In the genomic region with DNA sequence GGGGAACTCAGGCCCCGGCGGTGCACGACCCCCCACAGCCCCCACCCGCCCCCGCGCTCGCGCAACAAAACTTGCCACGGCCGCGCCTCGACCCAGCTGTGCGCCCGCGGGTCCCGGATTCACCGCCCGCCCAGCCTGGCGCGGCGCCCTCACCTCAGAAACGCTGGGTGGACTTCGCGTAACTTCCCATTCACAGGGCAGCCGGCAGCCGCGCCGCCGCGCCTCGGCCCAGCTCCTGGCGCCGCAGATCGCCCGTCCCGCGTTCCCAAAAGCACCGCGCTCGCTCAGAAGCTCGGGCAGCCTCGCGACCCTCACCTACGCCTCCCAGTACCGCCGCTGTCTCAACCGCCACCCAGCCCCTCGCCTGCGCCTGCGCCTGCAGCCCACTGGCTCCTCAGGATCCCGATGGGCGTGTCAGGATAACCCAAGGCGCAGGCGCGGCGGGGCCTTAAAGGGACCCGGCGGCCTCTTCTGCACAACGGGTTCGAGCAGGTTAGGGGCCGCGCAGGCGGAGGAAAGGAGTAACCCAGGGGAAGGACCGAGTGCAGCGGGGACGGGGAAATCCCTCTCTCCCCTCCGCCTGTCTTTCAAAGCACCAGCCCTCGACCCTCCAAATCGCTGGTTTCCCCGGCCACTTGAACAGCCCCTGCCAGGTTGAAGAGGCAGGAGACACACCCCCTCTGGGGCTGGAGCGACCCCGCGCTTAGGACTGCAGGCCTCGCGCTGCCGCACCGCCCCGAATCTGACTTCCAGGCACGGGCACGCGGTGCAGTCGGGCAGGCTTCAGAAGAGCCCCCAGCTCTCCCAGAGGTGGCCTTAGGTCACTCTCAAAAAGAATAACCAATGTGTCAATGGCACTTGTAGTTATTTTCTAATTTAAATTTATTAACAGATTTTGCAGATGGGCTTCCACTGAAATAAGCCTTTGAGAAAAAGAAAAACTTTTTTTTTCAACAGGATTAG, we compare ENCODE assay signal across 8 cellular contexts. TPM values are rescaled to one million over a fixed set of nuclear protein-coding genes. Genes with fewer than 3 reads are reported as not detected.
DNase-seq lines count a peak whose midpoint lies in the region; ATAC-seq and TF ChIP-seq lines count a peak whose summit lies in the region.

A gene (minus strand): TSS at position 380 of the 963 bp plus-strand sequence.

- intact Hi-C loops in colonic mucosa (cut with DNase I) = no loop called here

- H3K9ac ChIP-seq in colonic mucosa (ENCODE audit: low read depth in 2 of 2, low read length in 2 of 2) = peak within 1 kb of the TSS; percentile 90 to 93

- peaks cover 5% of the 10 kb centered on the region for H3K4me1 ChIP-seq in colonic mucosa

- H3K9me3 ChIP-seq in colonic mucosa = no peaks in the 10 kb centered on the region

- H3K27ac ChIP-seq in colonic mucosa = peak within 1 kb of the TSS; percentile 63

- TF ChIP-seq CTCF in colonic mucosa (IDR thresholded peaks at IDR 0.05) = no peak

- peak within 1 kb of the TSS; percentile 74 for H3K4me3 ChIP-seq in colonic mucosa

- ATAC-seq in HG03439 (IDR thresholded peaks at IDR 0.05; ENCODE audit: unreplicated experiment) = peak; percentile 82

- DNase-seq in AML-193 (lab: John Stamatoyannopoulos, UW) (peak; percentile 96 to 97), GM19240 (ENCODE audit: insufficient read length, low spot score) (peak; percentile 98), NCI-H460 (ENCODE audit: extremely low read depth, low read depth) (peak; percentile 81), colonic mucosa (peak; percentile 100), kidney tubule cell (ENCODE audit: low spot score) (peak; percentile 97)
- peak; percentile 90 to 93 for DNase-seq in activated CD4-positive, alpha-beta T cell treated with anti-CD3 and anti-CD28 coated beads for 4 hours
- peak; percentile 85 to 96 for DNase-seq in stimulated activated CD4-positive, alpha-beta T cell treated with anti-CD3 and anti-CD28 coated beads, Interleukin-15, amount 100 ng/mL, for 48 hours (ENCODE audit: low read depth in 2 of 2)

- H3K27me3 ChIP-seq in colonic mucosa = no peaks in the 10 kb centered on the region

- H3K36me3 ChIP-seq in colonic mucosa = peaks cover 4% of the 10 kb centered on the region

RNA-seq across cellular contexts. Expression of the gene that starts here (rescaled TPM):
- 8.7 and 12.9 TPM in 2 replicates for total RNA-seq in NCI-H460 (2014; rRNA removed; shearing (Covaris generic))
- 4.9 and 7.1 TPM in 2 replicates for polyA plus RNA-seq in NCI-H460 (2014; cell fraction: nucleus; rRNA removed)
- 10 to 100 TPM; 45.2 to 54.3 TPM for total RNA-seq in colonic mucosa

Comparison
In these comparisons a context has a peak if more than half of its experiments do, and no peak if none do; other contexts are left out.
1. Peak in every context shown above with its lines: DNase-seq, ATAC-seq, H3K4me3 ChIP-seq and H3K27ac ChIP-seq.